ENCODE assay signal across 9 cellular contexts in genomic region chr6:43715056-43715788, GRCh38. TPM values are rescaled to one million over a fixed set of nuclear protein-coding genes. Genes with fewer than 3 reads are reported as not detected.
DNase-seq lines count a peak whose midpoint lies in the region; ATAC-seq and TF ChIP-seq lines count a peak whose summit lies in the region.
"Had no signal": no experiment of that assay in that cellular context is flagged by ENCODE, and none has a peak within 500 bp of the region (broad histone marks: within the 10 kb centered on the region; RNA-seq: fewer than 3 reads in every experiment).

No MANE protein-coding gene starts in this region.

- DNase-seq in naive thymus-derived CD4-positive, alpha-beta T cell = no peak
- DNase-seq in SW480 (ENCODE audit: low spot score) = no peak
- no peak for DNase-seq in C1 segment of cervical spinal cord (lab: John Stamatoyannopoulos, UW)
- no peak for DNase-seq in mesenteric fat pad (ENCODE audit: low spot score)
- no peak for DNase-seq in osteoblast (ENCODE audit: insufficient read length, low spot score, missing footprints)
- DNase-seq: activated naive CD8-positive, alpha-beta T cell treated with anti-CD3 and anti-CD28 coated beads, Interleukin-2, amount 10 ng/mL, durations not matched to agents 7 days and 5 days had no signal

- H3K36me3 Mint-ChIP-seq in naive thymus-derived CD4-positive, alpha-beta T cell = no peaks in the 10 kb centered on the region
- H3K36me3 Mint-ChIP-seq: activated naive CD8-positive, alpha-beta T cell treated with anti-CD3 and anti-CD28 coated beads, Interleukin-2, amount 10 ng/mL, durations not matched to agents 7 days and 5 days had no signal

- no peak overlapping the region for H3K4me3 Mint-ChIP-seq in naive thymus-derived CD4-positive, alpha-beta T cell
- H3K4me3 Mint-ChIP-seq: activated naive CD8-positive, alpha-beta T cell treated with anti-CD3 and anti-CD28 coated beads, Interleukin-2, amount 10 ng/mL, durations not matched to agents 7 days and 5 days had no signal

- H3K27me3 ChIP-seq in naive thymus-derived CD4-positive, alpha-beta T cell (ENCODE audit: control insufficient read depth in 2 of 2, insufficient read depth in 2 of 2, low read length in 2 of 2) = no peaks in the 10 kb centered on the region
- no peaks in the 10 kb centered on the region for H3K27me3 ChIP-seq in osteoblast (ENCODE audit: insufficient read depth, low read length)

- no peak for TF ChIP-seq CTCF in osteoblast (IDR thresholded peaks at IDR 0.05; ENCODE audit: extremely low read depth, low read depth, low read length)

- H3K79me2 ChIP-seq in osteoblast (ENCODE audit: insufficient read depth, low read length) = no peaks in the 10 kb centered on the region

- H3K4me1 ChIP-seq in naive thymus-derived CD4-positive, alpha-beta T cell (ENCODE audit: control insufficient read depth in 2 of 2, insufficient read depth in 2 of 2, low read length in 2 of 2) = no peaks in the 10 kb centered on the region
- peaks cover 6% of the 10 kb centered on the region for H3K4me1 ChIP-seq in osteoblast (ENCODE audit: insufficient read depth, low read length)

- no peak overlapping the region for H3K4me2 ChIP-seq in osteoblast (ENCODE audit: insufficient read depth, low read length)

- intact Hi-C loops in naive thymus-derived CD4-positive, alpha-beta T cell (cut with micrococcal nuclease) = no loop called here

- H3K4me1 Mint-ChIP-seq in naive thymus-derived CD4-positive, alpha-beta T cell = peaks cover 0 to 7% (median 0%) of the 10 kb centered on the region in 7 donors

- H4K20me1 ChIP-seq in osteoblast (ENCODE audit: insufficient read depth, low read length) = no peaks in the 10 kb centered on the region

- H3K9me3 ChIP-seq in naive thymus-derived CD4-positive, alpha-beta T cell (ENCODE audit: control insufficient read depth in 2 of 3, low read length in 3 of 3) = no peaks in the 10 kb centered on the region
- H3K9me3 ChIP-seq in osteoblast (ENCODE audit: low read depth, low read length) = no peaks in the 10 kb centered on the region

- no peak overlapping the region for H3K4me3 ChIP-seq in naive thymus-derived CD4-positive, alpha-beta T cell (ENCODE audit: low read length)
- H3K4me3 ChIP-seq in osteoblast (ENCODE audit: insufficient read depth, low read length) = no peak overlapping the region

- no peak overlapping the region for H3K27ac ChIP-seq in naive thymus-derived CD4-positive, alpha-beta T cell (ENCODE audit: low read depth, low read length)
- no peak overlapping the region for H3K27ac ChIP-seq in osteoblast (ENCODE audit: low read depth, low read length)

- CTCF ChIA-PET in naive thymus-derived CD4-positive, alpha-beta T cell (lab: Charles Lee) = interaction anchor here (1.1 to 1.5 kb wide), 2 partner anchors 46 to 620 kb away, joined by 3 read pairs; no protein-coding TSS in a partner anchor

- peaks cover 3 to 27% (median 7%) of the 10 kb centered on the region in 5 donors for H3K27me3 Mint-ChIP-seq in naive thymus-derived CD4-positive, alpha-beta T cell

- H3K9me3 Mint-ChIP-seq in naive thymus-derived CD4-positive, alpha-beta T cell = no peaks in the 10 kb centered on the region
- H3K9me3 Mint-ChIP-seq: activated naive CD8-positive, alpha-beta T cell treated with anti-CD3 and anti-CD28 coated beads, Interleukin-2, amount 10 ng/mL, durations not matched to agents 7 days and 5 days had no signal

- no peaks in the 10 kb centered on the region for H3K36me3 ChIP-seq in naive thymus-derived CD4-positive, alpha-beta T cell (ENCODE audit: control insufficient read depth in 2 of 3, insufficient read depth in 3 of 3, low read length in 3 of 3)
- no peaks in the 10 kb centered on the region for H3K36me3 ChIP-seq in osteoblast (ENCODE audit: insufficient read depth, low read length)

- H3K27ac Mint-ChIP-seq in naive thymus-derived CD4-positive, alpha-beta T cell = no peak overlapping the region
- H3K27ac Mint-ChIP-seq: activated naive CD8-positive, alpha-beta T cell treated with anti-CD3 and anti-CD28 coated beads, Interleukin-2, amount 10 ng/mL, durations not matched to agents 7 days and 5 days had no signal

- POLR2A ChIA-PET in naive thymus-derived CD4-positive, alpha-beta T cell (lab: Charles Lee) = no interaction called here

- peak; percentile 77 for ATAC-seq in GM18858 (IDR thresholded peaks at IDR 0.05; ENCODE audit: unreplicated experiment)
- peak; percentile 79 for ATAC-seq in GM21528 (IDR thresholded peaks at IDR 0.05; ENCODE audit: low FRiP score, unreplicated experiment)
- peak; percentile 86 for ATAC-seq in HG03342 (IDR thresholded peaks at IDR 0.05; ENCODE audit: unreplicated experiment)
- ATAC-seq in naive thymus-derived CD4-positive, alpha-beta T cell = peak; percentile 60

- H2AFZ ChIP-seq in osteoblast (ENCODE audit: low read length) = no peak overlapping the region

RNA-seq across cellular contexts. Expression of gene MRPS18A, which starts 27.6 kb away (rescaled TPM):
- 10 to 100 TPM; 20.9 to 39.2 (median 28.7) TPM for total RNA-seq in naive thymus-derived CD4-positive, alpha-beta T cell
- polyA plus RNA-seq in naive thymus-derived CD4-positive, alpha-beta T cell = 10 to 100 TPM; 59.7 to 68.4 TPM
- total RNA-seq in mesenteric fat pad = 34.5 TPM
- total RNA-seq in osteoblast = 27.5 and 30.4 TPM in 2 replicates

RNA-seq across cellular contexts. Expression of gene VEGFA, which starts 54.8 kb away (rescaled TPM):
- total RNA-seq in naive thymus-derived CD4-positive, alpha-beta T cell = 10 to 100 TPM in 3 of 5 experiments, under 1 TPM in 2; 0.60 to 72.1 (median 19.4) TPM
- under 1 TPM in 1 of 2 donors, not detected in 1; 0.26 TPM for polyA plus RNA-seq in naive thymus-derived CD4-positive, alpha-beta T cell
- 498 TPM for total RNA-seq in mesenteric fat pad
- 152 and 193 TPM in 2 replicates for total RNA-seq in osteoblast
